In the genomic region with DNA sequence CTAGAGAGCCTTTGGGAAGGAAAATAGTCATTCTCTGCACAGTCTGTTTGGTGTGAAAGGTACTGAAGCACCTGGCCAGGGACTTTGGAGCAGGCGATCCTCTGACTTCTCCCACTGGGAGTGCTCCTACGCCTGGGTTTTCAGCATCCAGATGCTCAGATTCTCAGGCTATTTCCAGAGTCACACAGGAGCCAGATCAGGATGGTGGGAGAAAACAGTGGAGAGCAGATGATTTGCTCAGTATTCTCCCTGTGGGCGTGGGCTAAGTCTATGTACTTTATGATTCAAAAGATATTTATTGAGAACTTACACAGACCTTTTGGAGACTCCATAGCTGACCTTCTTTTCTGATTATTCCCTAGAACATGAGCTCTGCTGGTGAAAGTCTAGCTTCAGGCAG, we compare ENCODE assay signal across 15 cellular contexts.
DNase-seq lines count a peak whose midpoint lies in the region; ATAC-seq, FAIRE-seq and TF ChIP-seq lines count a peak whose summit lies in the region.
"Had no signal": no experiment of that assay in that cellular context is flagged by ENCODE, and none has a peak within 500 bp of the region (broad histone marks: within the 10 kb centered on the region; RNA-seq: fewer than 3 reads in every experiment).

No MANE protein-coding gene starts in this region.

- H3K79me2 ChIP-seq in GM23248 (ENCODE audit: insufficient read depth), result no peaks in the 10 kb centered on the region

- intact Hi-C loops in pancreas (cut with DNase I), result no loop called here

- peak overlapping the region; percentile 59 for H3K4me2 ChIP-seq in GM23248 (ENCODE audit: unreplicated experiment)

- H3K9me2 ChIP-seq in GM23248 (ENCODE audit: insufficient read depth), result no peaks in the 10 kb centered on the region

- WGBS in GM23248 (ENCODE audit: low coverage in 1 of 2, low lambda C conversion rate in 2 of 2, missing lambda C conversion rate in 2 of 2), 2 experiments, result 17 to 21% methylated on average over 3 of the region's 3 CpGs
- WGBS in pancreas, 2 donors, result 10 to 12% methylated on average over 3 of the region's 3 CpGs

- H3K4me3 ChIP-seq in GM23248 (no peak overlapping the region), endocrine pancreas (ENCODE audit: control insufficient read depth, insufficient read depth, low read length) (peak overlapping the region; percentile 44), pancreas (no peak overlapping the region)
- H3K4me3 ChIP-seq: Peyer's patch, SK-N-MC had no signal

- FAIRE-seq in pancreas (lab: Jason Lieb, UNC), result no peak

- DNase-seq in GM23248 (peak; percentile 32), LHCN-M2 (ENCODE audit: low read depth) (peak; percentile 5), pancreas (peak; percentile 50 to 88 (median 73)), kidney tubule cell (ENCODE audit: low spot score) (no peak), left lobe of liver (ENCODE audit: low spot score) (no peak)
- DNase-seq: DMS 273 treated with DMSO at 0.1 percent for 48 hours, EL, H9, NCI-H187, Peyer's patch had no signal

- H3F3A ChIP-seq in GM23248 (ENCODE audit: insufficient read depth), result peaks cover 14% of the 10 kb centered on the region

- in situ Hi-C loops in GM23248 (cut with MboI), result no loop called here

- H4K20me1 ChIP-seq in GM23248 (ENCODE audit: insufficient read depth), result no peaks in the 10 kb centered on the region

- no peak overlapping the region for H3K27ac ChIP-seq in GM23248
- H3K27ac ChIP-seq in pancreas, result peak overlapping the region; percentile 30 to 59 (median 40)
- H3K27ac ChIP-seq: C4-2B, Peyer's patch, SK-N-MC had no signal

- peak; percentile 93 to 97 (median 96) for ATAC-seq in pancreas
- no peak for ATAC-seq in HG03159 (IDR thresholded peaks at IDR 0.05; ENCODE audit: unreplicated experiment)
- ATAC-seq in left lobe of liver, result no peak
- ATAC-seq: Right ventricle myocardium inferior had no signal

- peaks cover 7% of the 10 kb centered on the region for H3K4me1 ChIP-seq in GM23248 (ENCODE audit: insufficient read depth)
- H3K4me1 ChIP-seq in endocrine pancreas (ENCODE audit: control insufficient read depth, insufficient read depth, low read length), result no peaks in the 10 kb centered on the region
- H3K4me1 ChIP-seq in pancreas, result peaks cover 6 to 16% (median 15%) of the 10 kb centered on the region in 3 donors
- H3K4me1 ChIP-seq: Peyer's patch had no signal

- H3K27me3 ChIP-seq in GM23248 (replicated peaks; ENCODE audit: insufficient read depth) (no peaks in the 10 kb centered on the region), endocrine pancreas (ENCODE audit: control insufficient read depth, insufficient read depth, low read length) (no peaks in the 10 kb centered on the region), pancreas (no peaks in the 10 kb centered on the region)
- H3K27me3 ChIP-seq: Peyer's patch had no signal

- TF ChIP-seq CTCF in pancreas (IDR thresholded peaks at IDR 0.05), result no peak

- no peak overlapping the region for H3K9ac ChIP-seq in GM23248
- H3K9ac ChIP-seq in endocrine pancreas (ENCODE audit: control insufficient read depth, insufficient read depth, low read length), result no peak overlapping the region

- H3K36me3 ChIP-seq in GM23248 (ENCODE audit: low read depth) (no peaks in the 10 kb centered on the region), endocrine pancreas (ENCODE audit: control insufficient read depth, insufficient read depth, low read length) (no peaks in the 10 kb centered on the region), pancreas (no peaks in the 10 kb centered on the region)
- H3K36me3 ChIP-seq: Peyer's patch had no signal

- H3K9me3 ChIP-seq in GM23248 (ENCODE audit: low read depth) (no peaks in the 10 kb centered on the region), endocrine pancreas (ENCODE audit: control insufficient read depth, low read length) (no peaks in the 10 kb centered on the region), pancreas (no peaks in the 10 kb centered on the region)
- H3K9me3 ChIP-seq: Peyer's patch had no signal

- peak overlapping the region; percentile 71 for H2AFZ ChIP-seq in GM23248

Comparison
In these comparisons a context has a peak if more than half of its experiments do, and no peak if none do; other contexts are left out.
1. DNase-seq: peak in GM23248 (single experiment), LHCN-M2 (single experiment) and pancreas (6 of 6); none in kidney tubule cell (single experiment) and left lobe of liver (single experiment).
2. ATAC-seq: peak in pancreas (4 of 4); none in HG03159 (single experiment) and left lobe of liver (single experiment).